ENCODE assay signal across 9 cellular contexts in the genomic region with DNA sequence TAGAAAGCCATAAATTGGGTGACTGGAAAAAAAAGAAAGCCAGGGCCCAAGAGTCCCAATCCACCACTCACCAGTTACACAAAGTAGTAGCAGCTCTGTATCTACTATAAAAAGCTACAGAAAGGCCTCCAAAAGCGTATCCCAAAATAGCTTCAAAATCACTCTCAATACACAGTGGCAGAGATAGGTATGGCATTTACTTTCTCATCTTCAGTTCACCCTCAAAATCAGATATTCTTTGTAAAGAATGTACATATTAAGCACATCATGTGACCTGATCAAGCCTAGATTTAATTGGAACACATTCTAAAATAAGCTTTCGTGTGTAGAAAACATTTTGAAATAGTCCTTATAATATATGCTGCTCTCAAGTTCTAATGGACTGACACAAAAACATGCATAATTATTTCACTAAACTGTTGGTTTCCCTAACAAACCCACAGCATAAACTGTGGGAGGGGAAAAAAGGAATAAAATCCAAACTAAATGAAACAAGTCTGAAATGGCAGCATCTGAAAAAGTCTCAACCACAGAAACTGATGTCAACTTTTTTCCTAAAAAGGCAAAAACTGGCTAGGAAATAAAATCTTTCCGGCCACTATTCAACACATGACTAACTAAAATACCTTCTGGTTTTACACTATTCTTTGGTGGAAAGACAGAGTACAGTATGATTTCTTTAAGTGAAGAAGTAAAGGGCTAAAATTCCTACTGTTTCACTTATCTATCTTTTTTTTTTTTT. TPM values are rescaled to one million over a fixed set of nuclear protein-coding genes. Genes with fewer than 3 reads are reported as not detected.
DNase-seq lines count a peak whose midpoint lies in the region; ATAC-seq, FAIRE-seq and TF ChIP-seq lines count a peak whose summit lies in the region.
"Had no signal": no experiment of that assay in that cellular context is flagged by ENCODE, and none has a peak within 500 bp of the region (broad histone marks: within the 10 kb centered on the region; RNA-seq: fewer than 3 reads in every experiment).

No MANE protein-coding gene starts in this region.

- H3K4me1 ChIP-seq in astrocyte (ENCODE audit: insufficient read depth, low read length), result peaks cover 10% of the 10 kb centered on the region

- no peaks in the 10 kb centered on the region for H3K27me3 ChIP-seq in astrocyte (ENCODE audit: insufficient read depth, low read length)

- peak overlapping the region; percentile 22 for H3K4me3 ChIP-seq in astrocyte (ENCODE audit: insufficient read depth, low read depth, low read length)

- peaks cover 98% of the 10 kb centered on the region for H3K79me2 ChIP-seq in astrocyte (ENCODE audit: insufficient read depth, low read length)

- H2AFZ ChIP-seq in astrocyte (ENCODE audit: low read depth, low read length), result no peak overlapping the region

- DNase-seq in GM04503 (ENCODE audit: low read depth) (peak; percentile 47), astrocyte (ENCODE audit: low read depth) (peak; percentile 80), natural killer cell (no peak), NCI-H748 treated with DMSO at 0.1 percent for 48 hours (lab: John Stamatoyannopoulos, UW) (no peak), NCI-H2171 (lab: John Stamatoyannopoulos, UW) (no peak), DMS153 treated with DMSO at 0.1 percent for 48 hours (lab: John Stamatoyannopoulos, UW; ENCODE audit: unreplicated experiment) (no peak)
- no peak for DNase-seq in activated CD4-positive, alpha-beta T cell treated with anti-CD3 and anti-CD28 coated beads, Interleukin-2, amount 50 U/mL, for 48 hours
- DNase-seq: NCI-H187 had no signal

- peaks cover 47% of the 10 kb centered on the region for H3K4me1 Mint-ChIP-seq in astrocyte (ENCODE audit: low read depth, unreplicated experiment)
- H3K4me1 Mint-ChIP-seq in natural killer cell, result peaks cover 60 to 61% of the 10 kb centered on the region in 2 donors

- H3K36me3 Mint-ChIP-seq in astrocyte (ENCODE audit: low read depth, unreplicated experiment), result no peaks in the 10 kb centered on the region
- H3K36me3 Mint-ChIP-seq in natural killer cell, result no peaks in the 10 kb centered on the region

- ATAC-seq in HG03159 (IDR thresholded peaks at IDR 0.05; ENCODE audit: unreplicated experiment), result peak; percentile 62
- no peak for ATAC-seq in natural killer cell

- peaks cover 22% of the 10 kb centered on the region for H4K20me1 ChIP-seq in astrocyte (ENCODE audit: insufficient read depth, low read length)

- H3K4me3 Mint-ChIP-seq in astrocyte (ENCODE audit: unreplicated experiment) (peak overlapping the region; percentile 3), natural killer cell (no peak overlapping the region)

- H3K36me3 ChIP-seq in astrocyte (ENCODE audit: insufficient read depth, low read length), result no peaks in the 10 kb centered on the region

- H3K9me3 Mint-ChIP-seq in astrocyte (ENCODE audit: unreplicated experiment) (peaks cover 1% of the 10 kb centered on the region), natural killer cell (no peaks in the 10 kb centered on the region)

- no peaks in the 10 kb centered on the region for H3K27me3 Mint-ChIP-seq in astrocyte (ENCODE audit: low read depth, unreplicated experiment)
- no peaks in the 10 kb centered on the region for H3K27me3 Mint-ChIP-seq in natural killer cell (ENCODE audit: low read depth in 2 of 2)

- H3K9me3 ChIP-seq in astrocyte (ENCODE audit: insufficient read depth, low read depth, low read length), result no peaks in the 10 kb centered on the region

- intact Hi-C loops in natural killer cell (cut with micrococcal nuclease), result no loop called here

- TF ChIP-seq CTCF in astrocyte (IDR thresholded peaks at IDR 0.05; ENCODE audit: insufficient read depth, low read depth, low read length), result no peak
- no peak for TF ChIP-seq CTCF in natural killer cell (IDR thresholded peaks at IDR 0.05)

- H3K4me2 ChIP-seq in astrocyte (ENCODE audit: low read length), result peak overlapping the region; percentile 68

- peak; percentile 49 for FAIRE-seq in astrocyte (lab: Jason Lieb, UNC)

- peak overlapping the region; percentile 93 for H3K27ac Mint-ChIP-seq in astrocyte (ENCODE audit: unreplicated experiment)
- peak overlapping the region; percentile 18 to 45 for H3K27ac Mint-ChIP-seq in natural killer cell

- H3K9ac ChIP-seq in astrocyte (ENCODE audit: low read length), result peak overlapping the region; percentile 45

- H3K27ac ChIP-seq in astrocyte (ENCODE audit: low read depth, low read length), result peak overlapping the region; percentile 43

RNA-seq across cellular contexts. Expression of a gene that starts 25.9 kb away (rescaled TPM):
- 113 and 129 TPM in 2 replicates for total RNA-seq in astrocyte
- total RNA-seq in natural killer cell, result 10 to 100 TPM; 72.3 to 79.7 (median 72.9) TPM

RNA-seq across cellular contexts. Expression of a gene that starts 38.2 kb away (rescaled TPM):
- total RNA-seq in astrocyte (54.8 and 60.2 TPM in 2 replicates), natural killer cell (10 to 100 TPM; 51.6 to 61.5 (median 52.2) TPM)

RNA-seq across cellular contexts. Expression of a gene that starts 51.4 kb away (rescaled TPM):
- 65.6 and 73.8 TPM in 2 replicates for total RNA-seq in astrocyte
- 10 to 100 TPM; 36.4 to 42.7 (median 37.1) TPM for total RNA-seq in natural killer cell

Comparison
In these comparisons a context has a peak if more than half of its experiments do, and no peak if none do; other contexts are left out.
1. DNase-seq: peak in GM04503 (single experiment) and astrocyte (single experiment); none in natural killer cell (single experiment), NCI-H748 treated with DMSO at 0.1 percent for 48 hours (single experiment), NCI-H2171 (single experiment), activated CD4-positive, alpha-beta T cell treated with anti-CD3 and anti-CD28 coated beads, Interleukin-2, amount 50 U/mL, for 48 hours (0 of 2) and DMS153 treated with DMSO at 0.1 percent for 48 hours (single experiment).